ENCODE assay signal across 1 cellular context in genomic region chr7:107946451-107946850, GRCh38.
TF ChIP-seq lines count a peak whose summit lies in the region.

No MANE protein-coding gene starts in this region.

TF ChIP-seq in IMR-90, 13 proteins besides CTCF, POLR2A, EP300 and RAD21:
- TF ChIP-seq MXI1 (IDR thresholded peaks at IDR 0.05; ENCODE audit: borderline replicate concordance, low read depth, low read length) (no peak), RCOR1 (IDR thresholded peaks at IDR 0.05; ENCODE audit: insufficient replicate concordance, low read length) (no peak), CEBPB (IDR thresholded peaks at IDR 0.05; ENCODE audit: low read depth, low read length) (peak; percentile 45; the same call in 1 of the 2 replicates), NFE2L2 (IDR thresholded peaks at IDR 0.05; ENCODE audit: low read depth, low read length) (no peak), CHD1 (IDR thresholded peaks at IDR 0.05; ENCODE audit: low read depth, low read length) (no peak), MAZ (IDR thresholded peaks at IDR 0.05; ENCODE audit: borderline replicate concordance, low read depth, low read length) (no peak), SMC3 (IDR thresholded peaks at IDR 0.05; ENCODE audit: low read depth, low read length) (no peak), USF2 (IDR thresholded peaks at IDR 0.05; ENCODE audit: low read depth, low read length) (no peak)
